8 cellular contexts compared by ENCODE assay signal in genomic region chr2:27489118-27489497, GRCh38. TPM values are rescaled to one million over a fixed set of nuclear protein-coding genes. Genes with fewer than 3 reads are reported as not detected.
DNase-seq lines count a peak whose midpoint lies in the region; ATAC-seq and TF ChIP-seq lines count a peak whose summit lies in the region.

No MANE protein-coding gene starts in this region.

- ATAC-seq in HG03139 (IDR thresholded peaks at IDR 0.05; ENCODE audit: unreplicated experiment) (peak; percentile 3), foreskin keratinocyte (peak; percentile 25), GM19452 (IDR thresholded peaks at IDR 0.05; ENCODE audit: unreplicated experiment) (no peak), GM21786 (IDR thresholded peaks at IDR 0.05; ENCODE audit: unreplicated experiment) (no peak)

- no peaks in the 10 kb centered on the region for H3K36me3 ChIP-seq in parathyroid adenoma (ENCODE audit: control insufficient read depth, insufficient read depth, low read length)

- no peaks in the 10 kb centered on the region for H3K9me3 ChIP-seq in parathyroid adenoma (ENCODE audit: control insufficient read depth, low read length)

- peak overlapping the region; percentile 76 for H3K4me2 ChIP-seq in parathyroid adenoma (ENCODE audit: low read length)

- peaks cover 3% of the 10 kb centered on the region for H3K4me1 ChIP-seq in foreskin keratinocyte
- H3K4me1 ChIP-seq in parathyroid adenoma, result peaks cover 5% of the 10 kb centered on the region

- no peaks in the 10 kb centered on the region for H3K79me2 ChIP-seq in parathyroid adenoma

- H3K9ac ChIP-seq in parathyroid adenoma, result no peak overlapping the region

- DNase-seq in foreskin keratinocyte (no peak), GM19238 (ENCODE audit: insufficient read length, low spot score) (no peak)

- H3K27ac ChIP-seq in VCaP (peak overlapping the region; percentile 71), foreskin keratinocyte (no peak overlapping the region), parathyroid adenoma (peak overlapping the region; percentile 64)

- TF ChIP-seq CTCF in VCaP (conservative IDR thresholded peaks at IDR 0.05) (no peak), foreskin keratinocyte (conservative IDR thresholded peaks at IDR 0.05) (peak; percentile 31), parathyroid adenoma (IDR thresholded peaks at IDR 0.05) (no peak)

- peak overlapping the region; percentile 81 for H3K4me3 ChIP-seq in GM08714 (ENCODE audit: low read length)
- H3K4me3 ChIP-seq in parathyroid adenoma (ENCODE audit: low read depth, low read length), result peak overlapping the region; percentile 75

- no peaks in the 10 kb centered on the region for H3K27me3 ChIP-seq in foreskin keratinocyte
- H3K27me3 ChIP-seq in parathyroid adenoma (ENCODE audit: control insufficient read depth, insufficient read depth, low read length), result no peaks in the 10 kb centered on the region

- peak overlapping the region; percentile 76 for H2AFZ ChIP-seq in parathyroid adenoma

RNA-seq across cellular contexts. Expression of gene IFT172, which starts 0.4 kb away (rescaled TPM):
- total RNA-seq in foreskin keratinocyte, result 10.6 and 14.6 TPM in 2 replicates
- polyA plus RNA-seq in foreskin keratinocyte, result 10.9 and 11.6 TPM in 2 replicates

RNA-seq across cellular contexts. Expression of gene FNDC4, which starts 5.9 kb away (rescaled TPM):
- total RNA-seq in foreskin keratinocyte, result 13.4 and 21.5 TPM in 2 replicates
- polyA plus RNA-seq in foreskin keratinocyte, result 15.8 and 23.7 TPM in 2 replicates

RNA-seq across cellular contexts. Expression of gene GCKR, which starts 7.5 kb away (rescaled TPM):
- total RNA-seq in foreskin keratinocyte, result not detected in 2 replicates
- 0.13 TPM in 1 of 2 replicates, not detected in the other for polyA plus RNA-seq in foreskin keratinocyte

RNA-seq across cellular contexts. Expression of gene KRTCAP3, which starts 46.9 kb away (rescaled TPM):
- 37.1 and 40.2 TPM in 2 replicates for total RNA-seq in foreskin keratinocyte
- polyA plus RNA-seq in foreskin keratinocyte, result 64.1 and 78.3 TPM in 2 replicates

Comparison
In these comparisons a context has a peak if more than half of its experiments do, and no peak if none do; other contexts are left out.
1. ATAC-seq: peak in HG03139 (single experiment) and foreskin keratinocyte (single experiment); none in GM19452 (single experiment) and GM21786 (single experiment).